Comparison of ENCODE assay signal across 9 cellular contexts in genomic region chrX:107659768-107660167, GRCh38. TPM values are rescaled to one million over a fixed set of nuclear protein-coding genes. Genes with fewer than 3 reads are reported as not detected.
DNase-seq lines count a peak whose midpoint lies in the region; ATAC-seq and TF ChIP-seq lines count a peak whose summit lies in the region.
"Had no signal": no experiment of that assay in that cellular context is flagged by ENCODE, and none has a peak within 500 bp of the region (broad histone marks: within the 10 kb centered on the region; RNA-seq: fewer than 3 reads in every experiment).

No MANE protein-coding gene starts in this region.

- no peak overlapping the region for H3K27ac ChIP-seq in lower lobe of right lung

- intact Hi-C loops in lower lobe of right lung (cut with DNase I): loop anchor here (10.0 kb wide), 1 partner anchor 115 kb away; the partner anchor contains the start of genes NCBP2L and TSC22D3

- H3K9me3 ChIP-seq in BE2C (no peaks in the 10 kb centered on the region), lower lobe of right lung (no peaks in the 10 kb centered on the region)

- no peak overlapping the region for H3K4me3 ChIP-seq in BE2C (ENCODE audit: low read depth, low read length)
- H3K4me3 ChIP-seq in cardiac fibroblast (replicated peaks in 1 of 2; ENCODE audit: low read depth in 2 of 2, low read length in 2 of 2): no peak overlapping the region
- H3K4me3 ChIP-seq in lower lobe of right lung: no peak overlapping the region

- H3K4me1 ChIP-seq in BE2C: peaks cover 5% of the 10 kb centered on the region; the same call in 1 of the 2 replicates
- peaks cover 7% of the 10 kb centered on the region for H3K4me1 ChIP-seq in lower lobe of right lung

- TF ChIP-seq CTCF in BE2C (IDR thresholded peaks at IDR 0.05; ENCODE audit: low read depth, low read length): peak; percentile 67
- peak; percentile 69 for TF ChIP-seq CTCF in cardiac fibroblast (IDR thresholded peaks at IDR 0.05; ENCODE audit: low read depth, low read length)
- TF ChIP-seq CTCF in lower lobe of right lung (IDR thresholded peaks at IDR 0.05): peak; percentile 56

- H3K36me3 ChIP-seq in BE2C: no peaks in the 10 kb centered on the region
- peaks cover 7% of the 10 kb centered on the region for H3K36me3 ChIP-seq in lower lobe of right lung

- no peak for DNase-seq in BE2C
- peak; percentile 28 for DNase-seq in NCI-H446 treated with DMSO at 0.1 percent for 48 hours (lab: John Stamatoyannopoulos, UW)
- peak; percentile 70 to 76 for DNase-seq in cardiac fibroblast (ENCODE audit: low read depth in 2 of 2)
- DNase-seq in lower lobe of right lung: no peak
- DNase-seq in NK-92 treated with Interleukin-12 subunit alpha and Interleukin-12 subunit beta, amount 100 ng/mL, for 24 hours (lab: John Stamatoyannopoulos, UW): no peak
- no peak for DNase-seq in amniotic stem cell (lab: John Stamatoyannopoulos, UW)
- no peak for DNase-seq in activated CD4-positive, CD25-positive, alpha-beta regulatory T cell (lab: John Stamatoyannopoulos, UW)
- DNase-seq: stimulated activated naive B cell treated with anti-CD40 and anti-IgM and Interleukin-4, amounts not matched to agents 10 μg/mL and 1 μg/mL and 100 μg/mL, for 72 hours had no signal

- peak; percentile 52 for ATAC-seq in GM18868 (IDR thresholded peaks at IDR 0.05; ENCODE audit: unreplicated experiment)
- ATAC-seq in lower lobe of right lung: peak in 1 of 2 donors; percentile 35

- H3K27me3 ChIP-seq in BE2C (no peaks in the 10 kb centered on the region), lower lobe of right lung (ENCODE audit: low read depth) (no peaks in the 10 kb centered on the region)

RNA-seq across cellular contexts. Expression of gene PRPS1, which starts 31.5 kb away (rescaled TPM):
- 77.3 TPM for polyA plus RNA-seq in BE2C (2012; ENCODE audit: insufficient read depth, insufficient read length, low read depth)
- 26.9 TPM for total RNA-seq in lower lobe of right lung

Comparison
In these comparisons a context has a peak if more than half of its experiments do, and no peak if none do; other contexts are left out.
1. DNase-seq: peak in NCI-H446 treated with DMSO at 0.1 percent for 48 hours (single experiment) and cardiac fibroblast (2 of 2); none in BE2C (single experiment), lower lobe of right lung (single experiment), NK-92 treated with Interleukin-12 subunit alpha and Interleukin-12 subunit beta, amount 100 ng/mL, for 24 hours (single experiment), amniotic stem cell (single experiment) and activated CD4-positive, CD25-positive, alpha-beta regulatory T cell (0 of 4).
2. Peak in every context shown above with its lines, with median percentiles within 50 percentile points of each other: CTCF ChIP-seq.